In genomic region chr6:63333440-63333839, GRCh38 we compare ENCODE assay signal across 11 cellular contexts. TPM values are rescaled to one million over a fixed set of nuclear protein-coding genes. Genes with fewer than 3 reads are reported as not detected.
"Had no signal": no experiment of that assay in that cellular context is flagged by ENCODE, and none has a peak within 500 bp of the region (broad histone marks: within the 10 kb centered on the region; RNA-seq: fewer than 3 reads in every experiment).

No MANE protein-coding gene starts in this region.

- H3K27ac Mint-ChIP-seq: HFFc6, IgD-negative memory B cell had no signal

- H3K9ac ChIP-seq: GM23248 had no signal

- H3K9me3 Mint-ChIP-seq: HFFc6, IgD-negative memory B cell had no signal

- H3K4me1 Mint-ChIP-seq: IgD-negative memory B cell had no signal

- H3K36me3 Mint-ChIP-seq: IgD-negative memory B cell had no signal

- H2AFZ ChIP-seq: GM23248 had no signal

- DNase-seq: GM23248, GOT3, H7, HFFc6, KG1 had no signal

- H3K9me3 ChIP-seq: HAP-1 had no signal

- H3K4me1 ChIP-seq: HAP-1 had no signal

- H3K27ac ChIP-seq: GM23248, HL-60 had no signal

- ATAC-seq: HCT116 had no signal

- H3K4me3 ChIP-seq: GM23248, HAP-1 had no signal

- H3K36me3 ChIP-seq: HAP-1 had no signal

- H3K4me3 Mint-ChIP-seq: HFFc6, IgD-negative memory B cell had no signal

RNA-seq across cellular contexts. Expression of gene LGSN, which starts 13.7 kb away (rescaled TPM):
- total RNA-seq: GM23248, H4, HFFc6, HT1080 had no signal
- polyA plus RNA-seq: GM23248, IgD-negative memory B cell had no signal
